In the genomic region with DNA sequence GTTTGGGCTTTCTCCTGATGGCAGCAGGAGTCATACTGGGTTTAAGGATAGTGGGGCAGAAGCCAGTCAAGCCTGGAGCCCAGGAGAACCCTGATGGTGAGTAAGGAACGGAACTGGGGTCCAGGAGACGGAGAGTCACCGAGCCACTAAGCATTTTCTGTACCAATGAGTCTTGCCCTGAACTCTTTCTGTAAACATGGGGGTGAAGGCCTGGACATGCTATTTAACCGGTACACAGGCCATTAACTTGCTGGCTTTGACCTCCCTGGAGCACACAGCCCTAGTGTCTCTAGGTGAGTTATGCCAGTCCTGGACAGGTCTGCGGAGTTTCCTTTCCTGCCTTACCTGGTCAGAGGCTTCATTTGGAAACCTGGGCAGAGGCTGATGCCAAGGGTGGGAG, we compare ENCODE assay signal across 14 cellular contexts. TPM values are rescaled to one million over a fixed set of nuclear protein-coding genes. Genes with fewer than 3 reads are reported as not detected.
DNase-seq lines count a peak whose midpoint lies in the region; ATAC-seq, FAIRE-seq and TF ChIP-seq lines count a peak whose summit lies in the region.
"Had no signal": no experiment of that assay in that cellular context is flagged by ENCODE, and none has a peak within 500 bp of the region (broad histone marks: within the 10 kb centered on the region; RNA-seq: fewer than 3 reads in every experiment).

No MANE protein-coding gene starts in this region.

- no peak for ATAC-seq in K562
- ATAC-seq in GM18868 (IDR thresholded peaks at IDR 0.05; ENCODE audit: unreplicated experiment): no peak
- ATAC-seq: HCT116 had no signal

- peaks cover 7% of the 10 kb centered on the region for H3K27me3 Mint-ChIP-seq in HFFc6 (ENCODE audit: insufficient read depth)
- H3K27me3 Mint-ChIP-seq: activated naive CD8-positive, alpha-beta T cell had no signal

- CTCF ChIA-PET in BJ (lab: Yijun Ruan, JAX) (interaction anchor here (1.4 to 1.7 kb wide), 3 partner anchors 9 to 145 kb away, joined by 4 to 10 read pairs (median 5); no protein-coding TSS in a partner anchor), K562 (lab: Yijun Ruan, JAX; ENCODE audit: low intra/inter-chr PET ratio) (no interaction called here)

- H3K4me1 ChIP-seq in K562 (replicated peaks in 1 of 2; ENCODE audit: control insufficient read depth in 2 of 2, insufficient read depth in 2 of 2, low read length in 2 of 2): peaks cover 54 to 84% of the 10 kb centered on the region in 2 experiments
- H3K4me1 ChIP-seq in osteoblast (ENCODE audit: insufficient read depth, low read length): peaks cover 43% of the 10 kb centered on the region

- in situ Hi-C loops in K562 (cut with MboI): no loop called here

- H2AFZ ChIP-seq in K562 (ENCODE audit: low read depth, low read length) (no peak overlapping the region), osteoblast (ENCODE audit: low read length) (no peak overlapping the region)

- no peak for TF ChIP-seq POLR2A in K562 (conservative IDR thresholded peaks at IDR 0.05)
- TF ChIP-seq POLR2A in GM12892 (IDR thresholded peaks at IDR 0.05; ENCODE audit: low read depth, low read length): no peak

- peaks cover 4% of the 10 kb centered on the region for H3K9me1 ChIP-seq in K562 (ENCODE audit: control insufficient read depth, insufficient read depth, low read length)

- FAIRE-seq in K562 (lab: Jason Lieb, UNC) (no peak), GM12892 (lab: Jason Lieb, UNC) (no peak)
- FAIRE-seq: colon had no signal

- peak overlapping the region; percentile 100 for H3K4me2 ChIP-seq in K562 (ENCODE audit: insufficient read depth, low read length)
- peak overlapping the region; percentile 96 for H3K4me2 ChIP-seq in osteoblast (ENCODE audit: insufficient read depth, low read length)

- POLR2A ChIA-PET in BJ (lab: Charles Lee) (interaction anchor here (0.6 kb wide), 1 partner anchor 203 kb away, joined by 3 read pairs; no protein-coding TSS in a partner anchor), K562 (lab: Yijun Ruan, JAX) (interaction anchor here (0.6 to 2.6 kb wide), 10 partner anchors 10 to 281 kb away, joined by 3 to 11 read pairs (median 4); no protein-coding TSS in a partner anchor)

- DNase-seq in BJ (ENCODE audit: low read depth) (no peak), HFFc6 (no peak), K562 (ENCODE audit: extremely low read depth in 1 of 4, low spot score in 3 of 4) (no peak), osteoblast (ENCODE audit: insufficient read length, low spot score, missing footprints) (peak; percentile 21), GM12892 (ENCODE audit: insufficient read length) (no peak), NCI-H1436 (lab: John Stamatoyannopoulos, UW) (no peak), 8988T (no peak)
- DNase-seq: GDM1, NCI-H1105, T1000 had no signal

- peaks cover 56% of the 10 kb centered on the region for H3K4me1 Mint-ChIP-seq in HFFc6 (ENCODE audit: low read depth)

- peak overlapping the region; percentile 99 for H3K4me3 ChIP-seq in BJ (ENCODE audit: low read depth, low read length)
- H3K4me3 ChIP-seq in K562: peak overlapping the region; percentile 92
- no peak overlapping the region for H3K4me3 ChIP-seq in osteoblast (ENCODE audit: insufficient read depth, low read length)

- H3K36me3 Mint-ChIP-seq in HFFc6 (ENCODE audit: low read depth): peaks cover 34% of the 10 kb centered on the region

- no peak for TF ChIP-seq RAD21 in K562 (CRISPR knock-in tag; conservative IDR thresholded peaks at IDR 0.05 in 1 of 2, IDR thresholded peaks at IDR 0.05 in 1 of 2)

- TF ChIP-seq CTCF in BJ (IDR thresholded peaks at IDR 0.05; ENCODE audit: insufficient read depth, low read depth, low read length) (no peak), HFFc6 (IDR thresholded peaks at IDR 0.05) (no peak), K562 (IDR thresholded peaks at IDR 0.05 in 2 of 3, conservative IDR thresholded peaks at IDR 0.05 in 1 of 3; ENCODE audit: insufficient read depth in 2 of 3, low read depth in 1 of 3, low read length in 3 of 3) (no peak), osteoblast (IDR thresholded peaks at IDR 0.05; ENCODE audit: extremely low read depth, low read depth, low read length) (no peak)

- peaks cover 89% of the 10 kb centered on the region for H3K79me2 ChIP-seq in K562 (ENCODE audit: control insufficient read depth, insufficient read depth, low read length)
- H3K79me2 ChIP-seq in osteoblast (ENCODE audit: insufficient read depth, low read length): peaks cover 79% of the 10 kb centered on the region

- 35% methylated on average over 5 of the region's 5 CpGs for WGBS in K562 (ENCODE audit: insufficient coverage, low coverage, missing lambda C conversion rate)

- no TSS peak for BruUV-seq in K562 (replicated peaks; lab: Mats Ljungman, UMichigan)

- H3K36me3 ChIP-seq in BJ (ENCODE audit: control insufficient read depth, insufficient read depth, low read length) (peaks cover 16% of the 10 kb centered on the region), K562 (ENCODE audit: control insufficient read depth, insufficient read depth, low read length) (peaks cover 75% of the 10 kb centered on the region), osteoblast (ENCODE audit: insufficient read depth, low read length) (peaks cover 11% of the 10 kb centered on the region)

- H3K27ac ChIP-seq in K562 (ENCODE audit: extremely low read depth, low read depth, low read length) (peak overlapping the region; percentile 91), osteoblast (ENCODE audit: low read depth, low read length) (peak overlapping the region; percentile 48)

- no peaks in the 10 kb centered on the region for H3K9me3 Mint-ChIP-seq in HFFc6

- H4K20me1 ChIP-seq in K562 (replicated peaks; ENCODE audit: control insufficient read depth, insufficient read depth, low read length) (peaks cover 4% of the 10 kb centered on the region; the same call in 1 of the 2 replicates), osteoblast (ENCODE audit: insufficient read depth, low read length) (peaks cover 32% of the 10 kb centered on the region)

- H3K27me3 ChIP-seq in BJ (ENCODE audit: control insufficient read depth, insufficient read depth, low read length): no peaks in the 10 kb centered on the region
- no peaks in the 10 kb centered on the region for H3K27me3 ChIP-seq in K562 (ENCODE audit: control insufficient read depth in 2 of 2, insufficient read depth in 2 of 2, low read length in 2 of 2)
- H3K27me3 ChIP-seq in osteoblast (ENCODE audit: insufficient read depth, low read length): no peaks in the 10 kb centered on the region

- no peak for TF ChIP-seq EP300 in K562 (IDR thresholded peaks at IDR 0.05; ENCODE audit: low read length)

- no peak overlapping the region for H3K4me3 Mint-ChIP-seq in HFFc6

- H3K9me3 ChIP-seq in K562 (replicated peaks; ENCODE audit: control insufficient read depth, insufficient read depth, low read depth, low read length): no peaks in the 10 kb centered on the region
- H3K9me3 ChIP-seq in osteoblast (ENCODE audit: low read depth, low read length): no peaks in the 10 kb centered on the region

- H3K27ac Mint-ChIP-seq in HFFc6: peak overlapping the region; percentile 56
- H3K27ac Mint-ChIP-seq: activated naive CD8-positive, alpha-beta T cell had no signal

- intact Hi-C loops in K562 (cut with micrococcal nuclease): no loop called here

- H3K9ac ChIP-seq in K562 (ENCODE audit: insufficient read depth in 1 of 2, low read depth in 2 of 2, low read length in 2 of 2): peak overlapping the region; percentile 95 to 96

TF ChIP-seq in K562, 482 proteins besides CTCF, POLR2A, EP300 and RAD21 (continues in another document):
- TF ChIP-seq FOXK2 (conservative IDR thresholded peaks at IDR 0.05 in 1 of 2, IDR thresholded peaks at IDR 0.05 in 1 of 2; ENCODE audit: low read depth in 2 of 2): 0 out of 4 replicates have a peak, but pooled peaks of 1 of the 2 experiments have one; percentile 21
- TF ChIP-seq, protein P1, sequence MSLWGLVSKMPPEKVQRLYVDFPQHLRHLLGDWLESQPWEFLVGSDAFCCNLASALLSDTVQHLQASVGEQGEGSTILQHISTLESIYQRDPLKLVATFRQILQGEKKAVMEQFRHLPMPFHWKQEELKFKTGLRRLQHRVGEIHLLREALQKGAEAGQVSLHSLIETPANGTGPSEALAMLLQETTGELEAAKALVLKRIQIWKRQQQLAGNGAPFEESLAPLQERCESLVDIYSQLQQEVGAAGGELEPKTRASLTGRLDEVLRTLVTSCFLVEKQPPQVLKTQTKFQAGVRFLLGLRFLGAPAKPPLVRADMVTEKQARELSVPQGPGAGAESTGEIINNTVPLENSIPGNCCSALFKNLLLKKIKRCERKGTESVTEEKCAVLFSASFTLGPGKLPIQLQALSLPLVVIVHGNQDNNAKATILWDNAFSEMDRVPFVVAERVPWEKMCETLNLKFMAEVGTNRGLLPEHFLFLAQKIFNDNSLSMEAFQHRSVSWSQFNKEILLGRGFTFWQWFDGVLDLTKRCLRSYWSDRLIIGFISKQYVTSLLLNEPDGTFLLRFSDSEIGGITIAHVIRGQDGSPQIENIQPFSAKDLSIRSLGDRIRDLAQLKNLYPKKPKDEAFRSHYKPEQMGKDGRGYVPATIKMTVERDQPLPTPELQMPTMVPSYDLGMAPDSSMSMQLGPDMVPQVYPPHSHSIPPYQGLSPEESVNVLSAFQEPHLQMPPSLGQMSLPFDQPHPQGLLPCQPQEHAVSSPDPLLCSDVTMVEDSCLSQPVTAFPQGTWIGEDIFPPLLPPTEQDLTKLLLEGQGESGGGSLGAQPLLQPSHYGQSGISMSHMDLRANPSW (CRISPR knock-in tag; IDR thresholded peaks at IDR 0.05): 0 out of 2 replicates have a peak, but pooled peaks have one; percentile 37

RNA-seq across cellular contexts. Expression of a gene that starts 3.9 kb away (rescaled TPM):
- polyA plus RNA-seq in BJ (2011; rRNA removed): 61.6 and 114 TPM in 2 replicates
- 67.9 and 110 TPM in 2 replicates for polyA minus RNA-seq in BJ (2011; rRNA and poly(A)+ RNA removed)
- total RNA-seq in HFFc6 (2021; fragmentation: NEBNext Ultra II Directional; extraction: Animal tissue kit (Norgen Biotek cat#: 25700)): 10 to 100 TPM; 22.5 to 33.0 (median 28.6) TPM
- total RNA-seq in K562 (2011; cell fraction: chromatin; rRNA removed; ENCODE audit: low replicate concordance): 361 and 756 TPM in 2 replicates
- 315 and 326 TPM in 2 replicates for total RNA-seq in K562 (2011; cell fraction: nucleolus; rRNA removed)
- total RNA-seq in K562 (2011; cell fraction: nucleoplasm; rRNA removed): 358 and 388 TPM in 2 replicates
- 106 and 223 TPM in 2 replicates for total RNA-seq in K562 (2014; rRNA removed)
- 79.6 and 90.2 TPM in 2 replicates for total RNA-seq in K562 (2014; rRNA removed; fragmentation: Illumina TruSeq; extraction: Trizol)
- 91.9 and 93.2 TPM in 2 replicates for total RNA-seq in K562 (2015; rRNA removed; fragmentation: Illumina TruSeq; extraction: Trizol)
- 194 and 203 TPM in 2 replicates for total RNA-seq in K562 (2021)
- polyA plus RNA-seq in K562 (2011; rRNA removed): 71.4 and 100 TPM in 2 replicates
- polyA plus RNA-seq in K562 (2011; cell fraction: cytosol; rRNA removed): 56.5 and 73.9 TPM in 2 replicates
- 434 and 457 TPM in 2 replicates for polyA plus RNA-seq in K562 (2011; cell fraction: nucleus; rRNA removed)
- 52.3 and 64.9 TPM in 2 replicates for polyA plus RNA-seq in K562 (2012)
- polyA plus RNA-seq in K562 (2014; fragmentation: Illumina TruSeq; extraction: Trizol): 121 and 139 TPM in 2 replicates
- 10 to 100 TPM; 12.3 to 14.8 TPM for polyA plus RNA-seq in K562 (2014; fragmentation: Nextera tagmentation; extraction: Ambion mirVana)
- polyA plus RNA-seq in K562 (2014; rRNA removed): 111 and 129 TPM in 2 replicates
- polyA minus RNA-seq in K562 (2011; rRNA and poly(A)+ RNA removed): 75.5 and 106 TPM in 2 replicates
- polyA minus RNA-seq in K562 (2011; cell fraction: cytosol; rRNA and poly(A)+ RNA removed): 40.8 and 83.0 TPM in 2 replicates
- polyA minus RNA-seq in K562 (2011; cell fraction: nucleus; rRNA and poly(A)+ RNA removed): 138 and 192 TPM in 2 replicates
- 76.6 and 86.5 TPM in 2 replicates for total RNA-seq in osteoblast
- polyA plus RNA-seq in GM12892 (2012; ENCODE audit: missing spikeins): 15.9 TPM
